10 cellular contexts compared by ENCODE assay signal in genomic region chr12:89950421-89950820, GRCh38.
DNase-seq lines count a peak whose midpoint lies in the region; ATAC-seq and TF ChIP-seq lines count a peak whose summit lies in the region.
"Had no signal": no experiment of that assay in that cellular context is flagged by ENCODE, and none has a peak within 500 bp of the region (broad histone marks: within the 10 kb centered on the region; RNA-seq: fewer than 3 reads in every experiment).

No MANE protein-coding gene starts in this region.

- in situ Hi-C loops in GM23248 (cut with MboI): no loop called here
- in situ Hi-C loops in Panc1 (cut with HindIII; ENCODE audit: low pct_unique_long_range_greater_than_20kb, low sequenced_read_pairs): no loop called here

- 0 out of 2 replicates have a peak overlapping the region, but pooled peaks have one; percentile 2 for H2AFZ ChIP-seq in GM23248

- peaks cover 0 to 2% (median 0%) of the 10 kb centered on the region in 5 donors for H3K36me3 Mint-ChIP-seq in naive thymus-derived CD4-positive, alpha-beta T cell

- H3K9me3 Mint-ChIP-seq in naive thymus-derived CD4-positive, alpha-beta T cell: peaks cover 0 to 2% (median 0%) of the 10 kb centered on the region in 11 donors
- H3K9me3 Mint-ChIP-seq: activated CD4-positive, alpha-beta T cell treated with anti-CD3 and anti-CD28 coated beads, Interleukin-2, amount 10 ng/mL, durations not matched to agents 7 days and 5 days had no signal

- no peaks in the 10 kb centered on the region for H3K27me3 Mint-ChIP-seq in naive thymus-derived CD4-positive, alpha-beta T cell
- H3K27me3 Mint-ChIP-seq: activated CD4-positive, alpha-beta T cell treated with anti-CD3 and anti-CD28 coated beads, Interleukin-2, amount 10 ng/mL, durations not matched to agents 7 days and 5 days had no signal

- H3K4me1 Mint-ChIP-seq in naive thymus-derived CD4-positive, alpha-beta T cell: peaks cover 20 to 58% (median 44%) of the 10 kb centered on the region in 7 donors

- intact Hi-C loops in Panc1 (cut with micrococcal nuclease; ENCODE audit: unreplicated experiment): no loop called here
- intact Hi-C loops in naive thymus-derived CD4-positive, alpha-beta T cell (cut with micrococcal nuclease): loop anchor here (1.0 to 10.0 kb wide), 5 partner anchors 87 to 916 kb away; no protein-coding TSS in a partner anchor

- H3K9me3 ChIP-seq in GM23248 (ENCODE audit: low read depth) (no peaks in the 10 kb centered on the region), Panc1 (ENCODE audit: control insufficient read depth, insufficient read depth, low read depth, low read length) (no peaks in the 10 kb centered on the region)
- H3K9me3 ChIP-seq in naive thymus-derived CD4-positive, alpha-beta T cell (ENCODE audit: control insufficient read depth in 2 of 3, low read length in 3 of 3): no peaks in the 10 kb centered on the region

- POLR2A ChIA-PET in Panc1 (lab: Charles Lee): interaction anchor here (0.6 kb wide), 1 partner anchor 11 kb away, joined by 5 read pairs; no protein-coding TSS in a partner anchor
- POLR2A ChIA-PET in naive thymus-derived CD4-positive, alpha-beta T cell (lab: Charles Lee): interaction anchor here (0.9 to 1.5 kb wide), 3 partner anchors 84 to 241 kb away, joined by 3 to 9 read pairs (median 7); partner anchors contain the start of gene ATP2B1

- 8 to 12% methylated on average over 1 of the region's 1 CpG for WGBS in GM23248 (ENCODE audit: low coverage in 1 of 2, low lambda C conversion rate in 2 of 2, missing lambda C conversion rate in 2 of 2), 2 experiments

- peak overlapping the region; percentile 71 for H3K9ac ChIP-seq in GM23248

- H3K4me3 ChIP-seq in GM23248 (no peak overlapping the region), Panc1 (ENCODE audit: low read depth in 2 of 2, low read length in 2 of 2) (no peak overlapping the region)
- peak overlapping the region; percentile 2 for H3K4me3 ChIP-seq in naive thymus-derived CD4-positive, alpha-beta T cell (ENCODE audit: low read length)

- no peaks in the 10 kb centered on the region for H3K36me3 ChIP-seq in GM23248 (ENCODE audit: low read depth)
- no peaks in the 10 kb centered on the region for H3K36me3 ChIP-seq in Panc1 (ENCODE audit: control insufficient read depth, insufficient read depth, low read length)
- H3K36me3 ChIP-seq in naive thymus-derived CD4-positive, alpha-beta T cell (ENCODE audit: control insufficient read depth in 2 of 3, insufficient read depth in 3 of 3, low read length in 3 of 3): no peaks in the 10 kb centered on the region

- H3F3A ChIP-seq in GM23248 (ENCODE audit: insufficient read depth): peaks cover 40% of the 10 kb centered on the region

- BruUV-seq in Panc1 (replicated peaks; lab: Mats Ljungman, UMichigan): no TSS peak

- H3K9me2 ChIP-seq in GM23248 (ENCODE audit: insufficient read depth): peaks cover 4% of the 10 kb centered on the region; the same call in 1 of the 2 replicates

- no peaks in the 10 kb centered on the region for H3K79me2 ChIP-seq in GM23248 (ENCODE audit: insufficient read depth)

- TF ChIP-seq CTCF in Panc1 (IDR thresholded peaks at IDR 0.05) (no peak), GM10266 (IDR thresholded peaks at IDR 0.05; ENCODE audit: control insufficient read depth, insufficient read depth, low read depth, missing control alignments) (no peak)

- H3K4me2 ChIP-seq in GM23248 (ENCODE audit: unreplicated experiment): peak overlapping the region; percentile 54

- H3K27ac Mint-ChIP-seq in naive thymus-derived CD4-positive, alpha-beta T cell: peak overlapping the region in 8 of 9 donors; percentile 59 to 89 (median 76)
- H3K27ac Mint-ChIP-seq: activated CD4-positive, alpha-beta T cell treated with anti-CD3 and anti-CD28 coated beads, Interleukin-2, amount 10 ng/mL, durations not matched to agents 7 days and 5 days had no signal

- peaks cover 48% of the 10 kb centered on the region for H3K4me1 ChIP-seq in GM23248 (ENCODE audit: insufficient read depth)
- peaks cover 28% of the 10 kb centered on the region for H3K4me1 ChIP-seq in Panc1 (ENCODE audit: control insufficient read depth, insufficient read depth, low read length)
- H3K4me1 ChIP-seq in naive thymus-derived CD4-positive, alpha-beta T cell (ENCODE audit: control insufficient read depth in 2 of 2, insufficient read depth in 2 of 2, low read length in 2 of 2): peaks cover 24 to 33% of the 10 kb centered on the region in 2 donors

- peak overlapping the region in 9 of 10 donors; percentile 4 to 76 (median 64) for H3K4me3 Mint-ChIP-seq in naive thymus-derived CD4-positive, alpha-beta T cell
- H3K4me3 Mint-ChIP-seq: activated CD4-positive, alpha-beta T cell treated with anti-CD3 and anti-CD28 coated beads, Interleukin-2, amount 10 ng/mL, durations not matched to agents 7 days and 5 days had no signal

- H3K27me3 ChIP-seq in GM23248 (replicated peaks; ENCODE audit: insufficient read depth) (no peaks in the 10 kb centered on the region), Panc1 (ENCODE audit: control insufficient read depth, insufficient read depth, low read length) (no peaks in the 10 kb centered on the region)
- H3K27me3 ChIP-seq in naive thymus-derived CD4-positive, alpha-beta T cell (ENCODE audit: control insufficient read depth in 2 of 2, insufficient read depth in 2 of 2, low read length in 2 of 2): no peaks in the 10 kb centered on the region

- DNase-seq in GM23248 (no peak), Panc1 (ENCODE audit: low read depth, low spot score) (no peak), GM10266 (ENCODE audit: extremely low spot score) (no peak), LoVo (ENCODE audit: low spot score) (no peak)
- DNase-seq in naive thymus-derived CD4-positive, alpha-beta T cell: peak in 1 of 9 donors; percentile 5
- DNase-seq in stimulated activated naive CD4-positive, alpha-beta T cell (lab: John Stamatoyannopoulos, UW): no peak
- DNase-seq: NCI-H1694 had no signal

- no peaks in the 10 kb centered on the region for H4K20me1 ChIP-seq in GM23248 (ENCODE audit: insufficient read depth)

- peak overlapping the region; percentile 86 for H3K27ac ChIP-seq in GM23248
- H3K27ac ChIP-seq in Panc1 (ENCODE audit: low read length): peak overlapping the region; percentile 82
- peak overlapping the region; percentile 42 for H3K27ac ChIP-seq in naive thymus-derived CD4-positive, alpha-beta T cell (ENCODE audit: low read depth, low read length)

- ATAC-seq in GM18517 (IDR thresholded peaks at IDR 0.05; ENCODE audit: unreplicated experiment) (peak; percentile 57), Panc1 (no peak), GM19455 (IDR thresholded peaks at IDR 0.05; ENCODE audit: unreplicated experiment) (no peak)
- peak; percentile 22 for ATAC-seq in naive thymus-derived CD4-positive, alpha-beta T cell

- CTCF ChIA-PET in Panc1 (lab: Charles Lee): no interaction called here
- CTCF ChIA-PET in naive thymus-derived CD4-positive, alpha-beta T cell (lab: Charles Lee): interaction anchor here (0.5 to 2.5 kb wide), 6 partner anchors 25 to 407 kb away, joined by 3 to 8 read pairs (median 4); no protein-coding TSS in a partner anchor

Comparison
In these comparisons a context has a peak if more than half of its experiments do, and no peak if none do; other contexts are left out.
1. ATAC-seq: peak in GM18517 (single experiment) and naive thymus-derived CD4-positive, alpha-beta T cell (single experiment); none in Panc1 (single experiment) and GM19455 (single experiment).
2. Peak in every context shown above with its lines, with median percentiles within 50 percentile points of each other: H3K27ac ChIP-seq.